Comparison of ENCODE assay signal across 11 cellular contexts in the genomic region with DNA sequence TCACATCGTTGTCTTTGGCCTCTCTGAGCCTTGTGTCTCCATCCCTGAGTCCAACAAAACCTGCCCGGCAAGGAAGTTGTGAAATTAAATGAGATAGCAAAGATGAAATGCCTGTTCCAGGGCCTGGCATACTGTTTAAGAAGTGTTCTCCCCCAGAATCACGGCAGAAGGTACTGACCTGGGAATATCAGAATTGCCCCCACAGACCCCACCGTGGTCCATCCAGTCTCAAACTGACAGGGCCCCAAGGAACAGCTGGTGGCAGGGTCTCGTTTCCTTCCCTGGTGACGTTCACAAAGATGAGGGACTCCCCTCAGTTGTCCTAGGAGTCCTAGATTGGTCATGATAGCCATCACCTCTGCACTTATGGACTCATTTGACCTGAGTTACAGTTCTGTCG. TPM values are rescaled to one million over a fixed set of nuclear protein-coding genes. Genes with fewer than 3 reads are reported as not detected.
DNase-seq lines count a peak whose midpoint lies in the region; ATAC-seq, FAIRE-seq and TF ChIP-seq lines count a peak whose summit lies in the region.
"Had no signal": no experiment of that assay in that cellular context is flagged by ENCODE, and none has a peak within 500 bp of the region (broad histone marks: within the 10 kb centered on the region; RNA-seq: fewer than 3 reads in every experiment).

No MANE protein-coding gene starts in this region.

- H3K27ac Mint-ChIP-seq in activated T-cell treated with anti-CD3 and anti-CD28 coated beads, Interleukin-2, amount 50 U/mL, for 72 hours: no peak overlapping the region

- peaks cover 16% of the 10 kb centered on the region for H3K27me3 ChIP-seq in cardiac muscle cell
- no peaks in the 10 kb centered on the region for H3K27me3 ChIP-seq in right atrium auricular region
- no peaks in the 10 kb centered on the region for H3K27me3 ChIP-seq in suprapubic skin

- H3K4me1 Mint-ChIP-seq in activated T-cell treated with anti-CD3 and anti-CD28 coated beads, Interleukin-2, amount 50 U/mL, for 72 hours (ENCODE audit: low read depth): peaks cover 20% of the 10 kb centered on the region

- TF ChIP-seq CTCF in cardiac muscle cell (IDR thresholded peaks at IDR 0.05; ENCODE audit: low read depth, low read length): no peak
- TF ChIP-seq CTCF in right atrium auricular region (IDR thresholded peaks at IDR 0.05): no peak
- no peak for TF ChIP-seq CTCF in kidney (IDR thresholded peaks at IDR 0.05; ENCODE audit: borderline replicate concordance, extremely low read depth, insufficient read depth)
- TF ChIP-seq CTCF in suprapubic skin (IDR thresholded peaks at IDR 0.05): no peak

- H3K4me3 ChIP-seq in cardiac muscle cell: peak overlapping the region; percentile 70
- peak overlapping the region in 1 of 2 donors; percentile 77 for H3K4me3 ChIP-seq in right atrium auricular region
- peak overlapping the region; percentile 67 to 91 for H3K4me3 ChIP-seq in kidney (ENCODE audit: low read length in 2 of 2)
- peak overlapping the region; percentile 82 for H3K4me3 ChIP-seq in suprapubic skin

- peaks cover 25% of the 10 kb centered on the region for H3K27me3 Mint-ChIP-seq in activated T-cell treated with anti-CD3 and anti-CD28 coated beads, Interleukin-2, amount 50 U/mL, for 72 hours (ENCODE audit: low read depth)

- peaks cover 5% of the 10 kb centered on the region for H3K4me1 ChIP-seq in cardiac muscle cell (ENCODE audit: low read depth)
- H3K4me1 ChIP-seq in right atrium auricular region: peaks cover 0 to 26% of the 10 kb centered on the region in 2 donors
- peaks cover 13 to 15% of the 10 kb centered on the region in 2 donors for H3K4me1 ChIP-seq in kidney (ENCODE audit: control insufficient read depth in 1 of 2, insufficient read depth in 1 of 2, low read depth in 1 of 2, low read length in 2 of 2)
- peaks cover 28% of the 10 kb centered on the region for H3K4me1 ChIP-seq in suprapubic skin

- peak overlapping the region in 1 of 2 donors; percentile 88 for H3K9ac ChIP-seq in kidney (ENCODE audit: low read length in 2 of 2)

- FAIRE-seq in kidney (lab: Jason Lieb, UNC): no peak
- FAIRE-seq: H54 had no signal

- H3K9me3 ChIP-seq in cardiac muscle cell (ENCODE audit: low read depth) (no peaks in the 10 kb centered on the region), right atrium auricular region (no peaks in the 10 kb centered on the region), kidney (ENCODE audit: control insufficient read depth in 1 of 2, low read length in 2 of 2) (no peaks in the 10 kb centered on the region), suprapubic skin (no peaks in the 10 kb centered on the region)

- no peak for ATAC-seq in activated T-cell treated with anti-CD3 and anti-CD28 coated beads, Interleukin-2, amount 50 U/mL, for 72 hours (replicated peaks in 1 of 2)

- intact Hi-C loops in kidney (cut with DNase I): no loop called here

- 74% methylated on average over 7 of the region's 7 CpGs for WGBS in suprapubic skin

- peak overlapping the region; percentile 22 to 90 for H3K4me3 Mint-ChIP-seq in activated T-cell treated with anti-CD3 and anti-CD28 coated beads, Interleukin-2, amount 50 U/mL, for 72 hours

- no peaks in the 10 kb centered on the region for H3K36me3 ChIP-seq in cardiac muscle cell
- no peaks in the 10 kb centered on the region for H3K36me3 ChIP-seq in right atrium auricular region
- H3K36me3 ChIP-seq in kidney (ENCODE audit: control insufficient read depth in 1 of 2, insufficient read depth in 2 of 2, low read length in 2 of 2): no peaks in the 10 kb centered on the region
- H3K36me3 ChIP-seq in suprapubic skin: no peaks in the 10 kb centered on the region

- no peak for TF ChIP-seq EP300 in suprapubic skin (IDR thresholded peaks at IDR 0.05)

- H3K36me3 Mint-ChIP-seq in activated T-cell treated with anti-CD3 and anti-CD28 coated beads, Interleukin-2, amount 50 U/mL, for 72 hours (ENCODE audit: insufficient read depth in 2 of 2): peaks cover 2 to 6% of the 10 kb centered on the region in 2 donors

- no peak for TF ChIP-seq POLR2A in suprapubic skin (IDR thresholded peaks at IDR 0.05)

- H3K9me3 Mint-ChIP-seq in activated T-cell treated with anti-CD3 and anti-CD28 coated beads, Interleukin-2, amount 50 U/mL, for 72 hours: peaks cover 0 to 3% of the 10 kb centered on the region in 2 donors

- peak overlapping the region; percentile 88 for H3K27ac ChIP-seq in cardiac muscle cell
- peak overlapping the region in 1 of 2 donors; percentile 97 for H3K27ac ChIP-seq in right atrium auricular region
- no peak overlapping the region for H3K27ac ChIP-seq in kidney (ENCODE audit: low read depth in 2 of 2, low read length in 2 of 2)
- no peak overlapping the region for H3K27ac ChIP-seq in suprapubic skin

- DNase-seq in cardiac muscle cell (ENCODE audit: low read depth in 1 of 2, low spot score in 1 of 2) (no peak), right atrium auricular region (ENCODE audit: low spot score) (no peak), kidney (no peak), suprapubic skin (ENCODE audit: low spot score in 2 of 2) (no peak), NCI-H1417 (lab: John Stamatoyannopoulos, UW) (no peak), NCI-H146 (lab: John Stamatoyannopoulos, UW) (no peak), HPDE6-E6E7 (ENCODE audit: extremely low spot score) (no peak)
- DNase-seq in activated T-cell treated with anti-CD3 and anti-CD28 coated beads, Interleukin-2, amount 50 U/mL, for 72 hours: no peak
- DNase-seq: effector CD4-positive, alpha-beta T cell; kidney glomerular epithelial cell had no signal

RNA-seq across cellular contexts. Expression of a gene that starts 1.8 kb away (rescaled TPM):
- total RNA-seq in cardiac muscle cell: 15.9 and 20.5 TPM in 2 replicates
- 11.3 and 11.8 TPM in 2 replicates for polyA plus RNA-seq in cardiac muscle cell
- 10 to 100 TPM; 13.5 to 27.6 TPM for total RNA-seq in right atrium auricular region
- total RNA-seq in activated T-cell treated with anti-CD3 and anti-CD28 coated beads, Interleukin-2, amount 50 U/mL, for 72 hours: 1 to 10 TPM; 1.2 to 2.0 TPM
- 22.5 TPM for total RNA-seq in kidney
- polyA plus RNA-seq in kidney (ENCODE audit: insufficient read depth, low read depth, low replicate concordance): 2.9 TPM
- 10 to 100 TPM in 3 of 4 donors, 1 to 10 TPM in 1; 9.1 to 11.9 (median 11.0) TPM for total RNA-seq in suprapubic skin
